Comparison of ENCODE assay signal across 8 cellular contexts in genomic region chr10:103859161-103860141, GRCh38. TPM values are rescaled to one million over a fixed set of nuclear protein-coding genes. Genes with fewer than 3 reads are reported as not detected.
DNase-seq lines count a peak whose midpoint lies in the region; ATAC-seq lines count a peak whose summit lies in the region.

No MANE protein-coding gene starts in this region.

- ATAC-seq in stimulated activated effector memory CD8-positive, alpha-beta T cell treated with anti-CD3 and anti-CD28 coated beads, Interleukin-12 subunit alpha, Interleukin-12 subunit beta, amount 100 ng/mL, for 72 hours, result peak; percentile 73
- no peak for ATAC-seq in GM21528 (IDR thresholded peaks at IDR 0.05; ENCODE audit: low FRiP score, unreplicated experiment)

- H3K4me3 Mint-ChIP-seq in activated CD4-positive, alpha-beta memory T cell treated with anti-CD3 and anti-CD28 coated beads for 36 hours, result no peak overlapping the region
- H3K4me3 Mint-ChIP-seq in stimulated activated effector memory CD8-positive, alpha-beta T cell treated with anti-CD3 and anti-CD28 coated beads, Interleukin-12 subunit alpha, Interleukin-12 subunit beta, amount 100 ng/mL, for 72 hours, result no peak overlapping the region

- peaks cover 15% of the 10 kb centered on the region for H3K27me3 Mint-ChIP-seq in activated CD4-positive, alpha-beta memory T cell treated with anti-CD3 and anti-CD28 coated beads for 36 hours

- H3K36me3 Mint-ChIP-seq in activated CD4-positive, alpha-beta memory T cell treated with anti-CD3 and anti-CD28 coated beads for 36 hours, result peaks cover 6% of the 10 kb centered on the region
- peaks cover 4% of the 10 kb centered on the region for H3K36me3 Mint-ChIP-seq in stimulated activated effector memory CD8-positive, alpha-beta T cell treated with anti-CD3 and anti-CD28 coated beads, Interleukin-12 subunit alpha, Interleukin-12 subunit beta, amount 100 ng/mL, for 72 hours

- CTCF ChIA-PET in activated CD4-positive, alpha-beta memory T cell treated with anti-CD3 and anti-CD28 coated beads for 36 hours (lab: Charles Lee), result interaction anchor here (0.6 to 9.8 kb wide), 7 partner anchors 11 to 350 kb away, joined by 3 to 161 read pairs (median 4); no protein-coding TSS in a partner anchor

- no peaks in the 10 kb centered on the region for H3K36me3 ChIP-seq in HAP-1 (replicated peaks)

- POLR2A ChIA-PET in activated CD4-positive, alpha-beta memory T cell treated with anti-CD3 and anti-CD28 coated beads for 36 hours (lab: Charles Lee), result no interaction called here

- DNase-seq in Daoy (ENCODE audit: low read depth) (peak; percentile 45), HAP-1 (ENCODE audit: low spot score in 2 of 2) (peak; percentile 28 to 77), NCI-H2227 treated with DMSO at 0.1 percent for 48 hours (lab: John Stamatoyannopoulos, UW) (peak; percentile 26), lung microvascular endothelial cell (ENCODE audit: low read depth in 2 of 2) (peak; percentile 75 to 80)
- peak; percentile 74 for DNase-seq in activated CD4-positive, alpha-beta memory T cell treated with anti-CD3 and anti-CD28 coated beads for 36 hours
- peak; percentile 33 for DNase-seq in effector CD4-positive, alpha-beta T cell
- peak; percentile 41 to 84 for DNase-seq in stimulated activated effector memory CD8-positive, alpha-beta T cell treated with anti-CD3 and anti-CD28 coated beads, Interleukin-12 subunit alpha, Interleukin-12 subunit beta, amount 100 ng/mL, for 72 hours (ENCODE audit: low spot score in 2 of 2)

- peaks cover 10% of the 10 kb centered on the region for H3K4me1 Mint-ChIP-seq in activated CD4-positive, alpha-beta memory T cell treated with anti-CD3 and anti-CD28 coated beads for 36 hours (ENCODE audit: low read depth)
- peaks cover 3% of the 10 kb centered on the region for H3K4me1 Mint-ChIP-seq in stimulated activated effector memory CD8-positive, alpha-beta T cell treated with anti-CD3 and anti-CD28 coated beads, Interleukin-12 subunit alpha, Interleukin-12 subunit beta, amount 100 ng/mL, for 72 hours

- peaks cover 1% of the 10 kb centered on the region; the same call in 1 of the 2 replicates for H3K27me3 ChIP-seq in HAP-1 (ENCODE audit: low read depth)

- H3K9me3 ChIP-seq in HAP-1, result no peaks in the 10 kb centered on the region

- intact Hi-C loops in activated CD4-positive, alpha-beta memory T cell treated with anti-CD3 and anti-CD28 coated beads for 36 hours (cut with micrococcal nuclease), result loop anchor here (1.0 kb wide), 1 partner anchor 146 kb away; no protein-coding TSS in a partner anchor

- H3K4me3 ChIP-seq in HAP-1, result no peak overlapping the region

- peaks cover 3% of the 10 kb centered on the region for H3K9me3 Mint-ChIP-seq in activated CD4-positive, alpha-beta memory T cell treated with anti-CD3 and anti-CD28 coated beads for 36 hours
- H3K9me3 Mint-ChIP-seq in stimulated activated effector memory CD8-positive, alpha-beta T cell treated with anti-CD3 and anti-CD28 coated beads, Interleukin-12 subunit alpha, Interleukin-12 subunit beta, amount 100 ng/mL, for 72 hours, result no peaks in the 10 kb centered on the region

- H3K4me1 ChIP-seq in HAP-1, result peaks cover 5% of the 10 kb centered on the region; the same call in 1 of the 2 replicates

- in situ Hi-C loops in HAP-1 (cut with MboI; ENCODE audit: low sequenced_read_pairs), result loop anchor here (10.0 kb wide), 1 partner anchor 265 kb away; no protein-coding TSS in a partner anchor

- no peak overlapping the region for H3K27ac Mint-ChIP-seq in activated CD4-positive, alpha-beta memory T cell treated with anti-CD3 and anti-CD28 coated beads for 36 hours
- no peak overlapping the region for H3K27ac Mint-ChIP-seq in stimulated activated effector memory CD8-positive, alpha-beta T cell treated with anti-CD3 and anti-CD28 coated beads, Interleukin-12 subunit alpha, Interleukin-12 subunit beta, amount 100 ng/mL, for 72 hours

RNA-seq across cellular contexts. Expression of gene SH3PXD2A, which starts 4.1 kb away (rescaled TPM):
- 3.4 and 4.1 TPM in 2 replicates for total RNA-seq in Daoy (2014; rRNA removed; shearing (Covaris generic))
- total RNA-seq in activated CD4-positive, alpha-beta memory T cell treated with anti-CD3 and anti-CD28 coated beads for 36 hours, result 10 to 100 TPM in 1 of 2 experiments, 1 to 10 TPM in 1; 10.0 to 10.3 TPM
- 0.99 and 2.0 TPM in 2 replicates for total RNA-seq in lung microvascular endothelial cell

RNA-seq across cellular contexts. Expression of gene STN1, which starts 58.5 kb away (rescaled TPM):
- total RNA-seq in Daoy (2014; rRNA removed; shearing (Covaris generic)), result 13.4 and 16.0 TPM in 2 replicates
- 10 to 100 TPM; 56.1 to 57.0 TPM for total RNA-seq in activated CD4-positive, alpha-beta memory T cell treated with anti-CD3 and anti-CD28 coated beads for 36 hours
- total RNA-seq in lung microvascular endothelial cell, result 24.2 and 31.0 TPM in 2 replicates

Comparison
In these comparisons a context has a peak if more than half of its experiments do, and no peak if none do; other contexts are left out.
1. DNase-seq: peak in every context shown above with its lines; median percentile 78 in lung microvascular endothelial cell; 74 in activated CD4-positive, alpha-beta memory T cell treated with anti-CD3 and anti-CD28 coated beads for 36 hours; 62 in stimulated activated effector memory CD8-positive, alpha-beta T cell treated with anti-CD3 and anti-CD28 coated beads, Interleukin-12 subunit alpha, Interleukin-12 subunit beta, amount 100 ng/mL, for 72 hours; 52 in HAP-1; 45 in Daoy; 33 in effector CD4-positive, alpha-beta T cell; 26 in NCI-H2227 treated with DMSO at 0.1 percent for 48 hours.